Comparison of ENCODE assay signal across 1 cellular context in the genomic region with DNA sequence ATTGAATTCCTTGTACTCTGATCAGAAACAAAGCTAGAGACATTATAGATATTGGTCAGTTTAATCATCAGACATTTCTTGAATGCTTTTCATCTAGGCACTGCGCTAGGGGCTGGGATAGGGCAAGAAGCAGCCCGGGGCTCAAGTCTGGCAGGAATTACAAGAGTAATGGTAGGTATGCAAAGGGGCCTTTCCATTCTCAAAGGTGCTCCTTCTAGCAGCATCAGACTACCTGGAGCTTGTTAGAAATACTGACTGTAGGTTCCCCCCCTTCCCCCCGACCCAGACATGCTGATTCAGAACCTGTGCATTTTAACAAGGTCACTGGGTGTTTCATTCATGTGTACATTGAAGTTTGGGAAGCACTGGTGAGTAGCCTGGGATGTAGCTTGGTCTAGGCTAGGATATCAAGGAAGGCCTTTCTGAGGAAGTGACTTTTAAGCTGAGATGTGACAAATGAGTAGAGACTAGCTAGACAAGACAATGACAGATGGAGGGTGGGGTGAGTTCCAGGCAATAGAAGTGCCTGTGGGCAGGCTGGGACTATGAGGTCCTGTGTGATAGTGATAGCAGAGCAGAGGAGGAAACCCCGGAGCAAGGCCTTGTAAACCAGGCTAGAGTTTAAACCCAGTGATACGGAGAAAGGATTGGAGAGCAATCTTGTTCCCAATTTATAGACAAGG.
TF ChIP-seq lines count a peak whose summit lies in the region.

No MANE protein-coding gene starts in this region.

TF ChIP-seq in GM23338, 12 proteins besides CTCF, POLR2A, EP300 and RAD21 (continued from another document):
- TF ChIP-seq, protein P1, sequence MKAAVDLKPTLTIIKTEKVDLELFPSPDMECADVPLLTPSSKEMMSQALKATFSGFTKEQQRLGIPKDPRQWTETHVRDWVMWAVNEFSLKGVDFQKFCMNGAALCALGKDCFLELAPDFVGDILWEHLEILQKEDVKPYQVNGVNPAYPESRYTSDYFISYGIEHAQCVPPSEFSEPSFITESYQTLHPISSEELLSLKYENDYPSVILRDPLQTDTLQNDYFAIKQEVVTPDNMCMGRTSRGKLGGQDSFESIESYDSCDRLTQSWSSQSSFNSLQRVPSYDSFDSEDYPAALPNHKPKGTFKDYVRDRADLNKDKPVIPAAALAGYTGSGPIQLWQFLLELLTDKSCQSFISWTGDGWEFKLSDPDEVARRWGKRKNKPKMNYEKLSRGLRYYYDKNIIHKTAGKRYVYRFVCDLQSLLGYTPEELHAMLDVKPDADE (IDR thresholded peaks at IDR 0.05), result no peak
- no peak for TF ChIP-seq JUNB (IDR thresholded peaks at IDR 0.05; ENCODE audit: unreplicated experiment)
- no peak for TF ChIP-seq POLR2AphosphoS5 (IDR thresholded peaks at IDR 0.05; ENCODE audit: low read depth)
- no peak for TF ChIP-seq ZNF114 (CRISPR knock-in tag; IDR thresholded peaks at IDR 0.05)
